In the genomic region with DNA sequence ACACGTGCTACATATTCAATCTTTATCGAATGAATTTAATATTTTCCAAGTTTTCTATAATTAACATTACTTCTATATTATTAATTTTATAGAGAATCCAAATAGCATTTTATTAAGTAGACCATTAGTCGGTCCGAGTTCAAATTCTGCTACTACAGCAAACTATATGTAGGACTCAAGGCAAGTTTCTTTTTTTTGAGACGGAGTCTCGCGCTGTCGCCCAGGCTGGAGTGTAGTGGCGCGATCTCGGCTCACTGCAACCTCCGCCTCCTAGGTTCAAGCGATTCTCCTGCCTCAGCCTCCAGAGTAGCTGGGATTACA, we compare ENCODE assay signal across 8 cellular contexts. TPM values are rescaled to one million over a fixed set of nuclear protein-coding genes. Genes with fewer than 3 reads are reported as not detected.
DNase-seq lines count a peak whose midpoint lies in the region; TF ChIP-seq lines count a peak whose summit lies in the region.
"Not testable (repeated sequence)": the region's sequence is repeated elsewhere in the genome, so short reads cannot be mapped to it uniquely, and the experiment has no call there.

No MANE protein-coding gene starts in this region.

- TF ChIP-seq EP300 in tibial nerve (IDR thresholded peaks at IDR 0.05), result not testable (repeated sequence)

- H3K36me3 ChIP-seq in SJSA1; adipocyte (ENCODE audit: control insufficient read depth, insufficient read depth, low read length, severe bottlenecking); kidney epithelial cell (ENCODE audit: control insufficient read depth, insufficient read depth, low read length); tibial nerve: not testable (repeated sequence)

- H3K27me3 ChIP-seq in SJSA1 (replicated peaks); adipocyte (replicated peaks; ENCODE audit: control insufficient read depth, insufficient read depth, low read length); kidney epithelial cell (ENCODE audit: control insufficient read depth, insufficient read depth, low read length); tibial nerve: not testable (repeated sequence)

- not testable (repeated sequence) for H3K27me3 Mint-ChIP-seq in osteocyte (ENCODE audit: unreplicated experiment)

- H3K9me3 Mint-ChIP-seq in osteocyte (ENCODE audit: unreplicated experiment), result not testable (repeated sequence)

- peak overlapping the region; percentile 63 for H3K4me3 ChIP-seq in SJSA1
- peak overlapping the region; percentile 96 for H3K4me3 ChIP-seq in adipocyte (ENCODE audit: low read length)
- peak overlapping the region; percentile 86 for H3K4me3 ChIP-seq in epithelial cell of esophagus (ENCODE audit: low read length)
- H3K4me3 ChIP-seq in kidney epithelial cell (ENCODE audit: low read depth, low read length), result peak overlapping the region; percentile 69
- peak overlapping the region; percentile 53 to 87 (median 80) for H3K4me3 ChIP-seq in tibial nerve

- H3K27ac Mint-ChIP-seq in osteocyte (ENCODE audit: unreplicated experiment), result peak overlapping the region; percentile 98

- H3K4me3 Mint-ChIP-seq in osteocyte (ENCODE audit: unreplicated experiment), result peak overlapping the region; percentile 98

- H3K27ac ChIP-seq in SJSA1 (peak overlapping the region; percentile 54), tibial nerve (peak overlapping the region; percentile 66 to 93 (median 90))

- H3K9me3 ChIP-seq in SJSA1 (replicated peaks); adipocyte (ENCODE audit: control insufficient read depth, low read length); tibial nerve: not testable (repeated sequence)

- H3K4me1 ChIP-seq in SJSA1 (replicated peaks), result not testable (repeated sequence)
- H3K4me1 ChIP-seq in adipocyte (ENCODE audit: control insufficient read depth, insufficient read depth, low read length) (peaks cover 15% of the 10 kb centered on the region), tibial nerve (peaks cover 0 to 37% (median 14%) of the 10 kb centered on the region in 4 donors)

- peak; percentile 17 for DNase-seq in ELR (ENCODE audit: low read depth)
- peak; percentile 13 for DNase-seq in HT1080 (ENCODE audit: low read depth)
- not testable (repeated sequence) for DNase-seq in SJSA1 (ENCODE audit: low read depth in 1 of 2, low spot score in 2 of 2); kidney epithelial cell (ENCODE audit: low read depth); osteocyte (ENCODE audit: extremely low spot score, unreplicated experiment); tibial nerve (ENCODE audit: low spot score in 2 of 2)
- peak; percentile 15 for DNase-seq in adipocyte (ENCODE audit: low read depth)
- peak; percentile 4 for DNase-seq in epithelial cell of esophagus (ENCODE audit: low read depth)

- H3K4me1 Mint-ChIP-seq in osteocyte (ENCODE audit: unreplicated experiment), result peaks cover 26% of the 10 kb centered on the region

- WGBS in tibial nerve, 2 donors, result 6 to 7% methylated on average over 13 of the region's 13 CpGs

- H3K36me3 Mint-ChIP-seq in osteocyte (ENCODE audit: unreplicated experiment), result not testable (repeated sequence)

- peak overlapping the region; percentile 97 for H3K9ac ChIP-seq in adipocyte (ENCODE audit: low read length)

- TF ChIP-seq CTCF in epithelial cell of esophagus (IDR thresholded peaks at IDR 0.05; ENCODE audit: insufficient read depth, low read depth, low read length, missing control alignments); kidney epithelial cell (IDR thresholded peaks at IDR 0.05; ENCODE audit: insufficient read depth, low read length, poor library complexity, severe bottlenecking); osteocyte (IDR thresholded peaks at IDR 0.05); tibial nerve (IDR thresholded peaks at IDR 0.05): not testable (repeated sequence)

- not testable (repeated sequence) for TF ChIP-seq POLR2A in tibial nerve (IDR thresholded peaks at IDR 0.05)

RNA-seq across cellular contexts. Expression of a gene that starts 0.7 kb away (rescaled TPM):
- 25.6 and 31.5 TPM in 2 replicates for total RNA-seq in HT1080 (2014; rRNA removed; shearing (Covaris generic))
- 26.6 and 34.7 TPM in 2 replicates for polyA plus RNA-seq in HT1080 (2015; cell fraction: cytosol; rRNA removed)
- 40.2 and 40.8 TPM in 2 replicates for polyA plus RNA-seq in HT1080 (2015; cell fraction: nucleus; rRNA removed)
- 33.3 and 45.7 TPM in 2 replicates for total RNA-seq in SJSA1 (2014; rRNA removed; shearing (Covaris generic))
- 18.0 and 19.4 TPM in 2 replicates for total RNA-seq in kidney epithelial cell
- total RNA-seq in osteocyte, result 26.8 and 28.4 TPM in 2 replicates
- total RNA-seq in tibial nerve, result 10 to 100 TPM; 15.1 to 25.8 (median 19.2) TPM
